In the genomic region with DNA sequence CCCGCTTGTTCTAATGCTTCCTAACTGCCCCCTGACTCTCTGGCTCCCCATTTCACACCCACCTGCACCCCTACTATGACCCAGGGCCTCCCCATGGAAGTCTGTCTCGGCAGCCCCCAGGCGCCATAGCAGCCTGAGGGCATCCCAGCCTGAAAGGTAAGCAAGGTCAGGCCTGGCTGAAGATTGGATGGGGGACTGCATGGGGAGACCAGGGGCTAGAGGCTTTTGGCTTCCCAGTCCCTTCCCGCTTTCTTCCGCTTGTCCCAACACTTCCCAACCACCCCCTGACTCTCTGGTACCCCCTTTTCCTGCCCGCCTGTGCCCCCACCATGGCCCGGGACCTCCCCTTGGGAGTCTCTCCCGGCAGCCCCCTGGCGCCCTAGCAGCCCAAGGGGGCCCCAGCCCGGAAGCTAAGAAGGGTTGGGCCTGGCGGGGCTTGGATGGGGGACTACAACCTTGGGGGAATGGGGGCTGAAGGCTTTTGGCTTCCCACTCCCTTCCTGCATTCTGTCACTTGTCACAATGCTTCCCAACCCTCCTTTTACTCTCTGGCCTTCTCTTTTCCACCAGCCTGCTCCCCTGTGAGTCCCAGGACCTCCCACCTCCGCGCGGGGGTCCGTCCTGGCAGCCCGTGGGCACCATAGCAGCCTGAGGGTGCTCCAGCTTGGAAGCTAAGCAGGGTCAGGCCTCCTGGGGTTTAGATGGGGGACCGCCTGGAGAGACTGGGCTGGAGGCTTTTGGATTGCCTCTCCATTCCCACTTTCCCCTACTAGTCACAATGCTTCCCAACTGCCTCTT, we compare ENCODE assay signal across 22 cellular contexts.
DNase-seq lines count a peak whose midpoint lies in the region; ATAC-seq and TF ChIP-seq lines count a peak whose summit lies in the region.
"Had no signal": no experiment of that assay in that cellular context is flagged by ENCODE, and none has a peak within 500 bp of the region (broad histone marks: within the 10 kb centered on the region; RNA-seq: fewer than 3 reads in every experiment).

No MANE protein-coding gene starts in this region.

- TF ChIP-seq CTCF in coronary artery (IDR thresholded peaks at IDR 0.05) (no peak), vagina (IDR thresholded peaks at IDR 0.05) (no peak)

- peak; percentile 33 for DNase-seq in activated CD8-positive, alpha-beta memory T cell treated with anti-CD3 and anti-CD28 coated beads for 24 hours
- DNase-seq in activated CD8-positive, alpha-beta memory T cell treated with anti-CD3 and anti-CD28 coated beads, Interleukin-2, amount 50 U/mL, for 4 hours = no peak
- peak; percentile 55 for DNase-seq in coronary artery (ENCODE audit: low spot score)
- DNase-seq in mucosa of gallbladder (ENCODE audit: low spot score) = peak; percentile 7
- DNase-seq in vagina (ENCODE audit: extremely low spot score in 2 of 2) = peak; percentile 76 to 93
- DNase-seq in naive thymus-derived CD4-positive, alpha-beta T cell = no peak
- DNase-seq in RPMI8226 = no peak
- DNase-seq in kidney tubule cell (ENCODE audit: low spot score) = no peak
- DNase-seq: Caco-2; CD4-positive, CD25-positive, alpha-beta regulatory T cell; DMS153; DMS79; EL; GDM1; HFFc6 had no signal

- intact Hi-C loops in vagina (cut with DNase I) = no loop called here
- intact Hi-C loops in naive thymus-derived CD4-positive, alpha-beta T cell (cut with micrococcal nuclease) = no loop called here

- no peak overlapping the region for H3K4me3 ChIP-seq in coronary artery
- H3K4me3 ChIP-seq in vagina = no peak overlapping the region
- no peak overlapping the region for H3K4me3 ChIP-seq in naive thymus-derived CD4-positive, alpha-beta T cell (ENCODE audit: low read length)
- H3K4me3 ChIP-seq: BLaER1, GM23338, HAP-1 had no signal

- H3K27ac ChIP-seq in coronary artery (no peak overlapping the region), vagina (no peak overlapping the region)
- H3K27ac ChIP-seq in naive thymus-derived CD4-positive, alpha-beta T cell (ENCODE audit: low read depth, low read length) = no peak overlapping the region
- H3K27ac ChIP-seq: 22Rv1, BLaER1, C4-2B had no signal

- POLR2A ChIA-PET in naive thymus-derived CD4-positive, alpha-beta T cell (lab: Charles Lee) = no interaction called here

- no peaks in the 10 kb centered on the region for H3K36me3 ChIP-seq in vagina
- H3K36me3 ChIP-seq in naive thymus-derived CD4-positive, alpha-beta T cell (ENCODE audit: control insufficient read depth in 2 of 3, insufficient read depth in 3 of 3, low read length in 3 of 3) = no peaks in the 10 kb centered on the region
- H3K36me3 ChIP-seq: BLaER1, HAP-1 had no signal

- no peaks in the 10 kb centered on the region for H3K27me3 ChIP-seq in vagina
- no peaks in the 10 kb centered on the region for H3K27me3 ChIP-seq in naive thymus-derived CD4-positive, alpha-beta T cell (ENCODE audit: control insufficient read depth in 2 of 2, insufficient read depth in 2 of 2, low read length in 2 of 2)
- H3K27me3 ChIP-seq: BLaER1 had no signal

- H3K9me3 ChIP-seq in vagina = no peaks in the 10 kb centered on the region
- peaks cover 0 to 89% (median 0%) of the 10 kb centered on the region in 3 experiments for H3K9me3 ChIP-seq in naive thymus-derived CD4-positive, alpha-beta T cell (ENCODE audit: control insufficient read depth in 2 of 3, low read length in 3 of 3)
- H3K9me3 ChIP-seq: Caco-2, HAP-1 had no signal

- CTCF ChIA-PET in naive thymus-derived CD4-positive, alpha-beta T cell (lab: Charles Lee) = no interaction called here

- no peak for ATAC-seq in naive thymus-derived CD4-positive, alpha-beta T cell
- ATAC-seq: CD8-positive, alpha-beta T cell; GM23338 had no signal

- H3K4me1 Mint-ChIP-seq in naive thymus-derived CD4-positive, alpha-beta T cell = no peaks in the 10 kb centered on the region
- H3K4me1 Mint-ChIP-seq: B cell; CD4-positive, CD25-positive, alpha-beta regulatory T cell; GM23338 had no signal

- TF ChIP-seq POLR2A in vagina (IDR thresholded peaks at IDR 0.05) = no peak

- no peaks in the 10 kb centered on the region for H3K4me1 ChIP-seq in vagina
- no peaks in the 10 kb centered on the region for H3K4me1 ChIP-seq in naive thymus-derived CD4-positive, alpha-beta T cell (ENCODE audit: control insufficient read depth in 2 of 2, insufficient read depth in 2 of 2, low read length in 2 of 2)
- H3K4me1 ChIP-seq: BLaER1, Caco-2, HAP-1 had no signal

- H3K36me3 Mint-ChIP-seq in naive thymus-derived CD4-positive, alpha-beta T cell = peaks cover 0 to 9% (median 0%) of the 10 kb centered on the region in 5 donors
- H3K36me3 Mint-ChIP-seq: CD4-positive, CD25-positive, alpha-beta regulatory T cell; CD8-positive, alpha-beta T cell had no signal

- peaks cover 13 to 51% (median 33%) of the 10 kb centered on the region in 11 donors for H3K9me3 Mint-ChIP-seq in naive thymus-derived CD4-positive, alpha-beta T cell

- no peak overlapping the region for H3K27ac Mint-ChIP-seq in naive thymus-derived CD4-positive, alpha-beta T cell
- H3K27ac Mint-ChIP-seq: B cell; CD4-positive, CD25-positive, alpha-beta regulatory T cell; CD8-positive, alpha-beta T cell; GM23338; HFFc6 had no signal

- no peak overlapping the region for H3K4me3 Mint-ChIP-seq in naive thymus-derived CD4-positive, alpha-beta T cell
- H3K4me3 Mint-ChIP-seq: B cell; CD8-positive, alpha-beta T cell; GM23338; HFFc6 had no signal

- H3K27me3 Mint-ChIP-seq in naive thymus-derived CD4-positive, alpha-beta T cell = no peaks in the 10 kb centered on the region
- H3K27me3 Mint-ChIP-seq: B cell; CD4-positive, CD25-positive, alpha-beta regulatory T cell had no signal

Comparison
In these comparisons a context has a peak if more than half of its experiments do, and no peak if none do; other contexts are left out.
1. DNase-seq: peak in activated CD8-positive, alpha-beta memory T cell treated with anti-CD3 and anti-CD28 coated beads for 24 hours (single experiment), coronary artery (single experiment), mucosa of gallbladder (single experiment) and vagina (2 of 2); none in activated CD8-positive, alpha-beta memory T cell treated with anti-CD3 and anti-CD28 coated beads, Interleukin-2, amount 50 U/mL, for 4 hours (single experiment), naive thymus-derived CD4-positive, alpha-beta T cell (0 of 9), RPMI8226 (single experiment) and kidney tubule cell (single experiment).